14 cellular contexts compared by ENCODE assay signal in the genomic region with DNA sequence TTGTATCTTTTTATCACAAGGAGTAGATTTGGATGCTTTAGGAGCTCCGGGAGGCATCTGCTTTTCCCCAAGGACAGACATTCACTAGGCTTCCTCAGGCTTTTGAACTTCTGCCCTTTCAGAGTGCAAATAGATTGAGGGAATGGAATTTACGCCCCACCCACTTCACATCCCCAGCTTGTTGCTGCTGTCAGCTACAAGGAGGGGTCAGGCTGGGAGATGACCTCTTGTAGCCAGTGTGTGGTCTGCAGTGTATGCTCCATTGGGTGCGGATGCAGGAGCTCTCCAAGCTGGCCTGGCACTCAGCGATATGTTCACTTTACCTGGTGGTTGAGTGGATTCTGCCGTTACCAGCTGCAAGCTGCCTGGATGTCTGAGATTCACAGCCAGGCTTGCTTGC. TPM values are rescaled to one million over a fixed set of nuclear protein-coding genes. Genes with fewer than 3 reads are reported as not detected.
DNase-seq lines count a peak whose midpoint lies in the region; ATAC-seq and TF ChIP-seq lines count a peak whose summit lies in the region.
"Had no signal": no experiment of that assay in that cellular context is flagged by ENCODE, and none has a peak within 500 bp of the region (broad histone marks: within the 10 kb centered on the region; RNA-seq: fewer than 3 reads in every experiment).

No MANE protein-coding gene starts in this region.

- H3K4me3 Mint-ChIP-seq in nephron, result no peak overlapping the region
- H3K4me3 Mint-ChIP-seq in activated naive CD8-positive, alpha-beta T cell treated with anti-CD3 and anti-CD28 coated beads, Interleukin-2, amount 50 U/mL, for 24 hours, result no peak overlapping the region
- no peak overlapping the region for H3K4me3 Mint-ChIP-seq in stimulated activated effector memory CD8-positive, alpha-beta T cell treated with anti-CD3 and anti-CD28 coated beads, Interleukin-12 subunit alpha, Interleukin-12 subunit beta, amount 100 ng/mL, for 72 hours
- H3K4me3 Mint-ChIP-seq: activated CD8-positive, alpha-beta T cell treated with anti-CD3 and anti-CD28 coated beads, Interleukin-2, amount 10 ng/mL, durations not matched to agents 7 days and 5 days had no signal

- peaks cover 11% of the 10 kb centered on the region for H3K36me3 Mint-ChIP-seq in nephron (ENCODE audit: low read depth)
- H3K36me3 Mint-ChIP-seq in activated naive CD8-positive, alpha-beta T cell treated with anti-CD3 and anti-CD28 coated beads, Interleukin-2, amount 50 U/mL, for 24 hours (ENCODE audit: low read depth), result no peaks in the 10 kb centered on the region
- H3K36me3 Mint-ChIP-seq in stimulated activated effector memory CD8-positive, alpha-beta T cell treated with anti-CD3 and anti-CD28 coated beads, Interleukin-12 subunit alpha, Interleukin-12 subunit beta, amount 100 ng/mL, for 72 hours, result no peaks in the 10 kb centered on the region

- DNase-seq in DMS79 (lab: John Stamatoyannopoulos, UW), result peak; percentile 38
- peak; percentile 50 for DNase-seq in NCI-H510A treated with DMSO at 0.1 percent for 48 hours (lab: John Stamatoyannopoulos, UW)
- peak; percentile 84 for DNase-seq in fibroblast of villous mesenchyme (ENCODE audit: low read depth)
- DNase-seq in activated naive CD8-positive, alpha-beta T cell treated with anti-CD3 and anti-CD28 coated beads, Interleukin-2, amount 50 U/mL, for 24 hours, result no peak
- DNase-seq in cortex of kidney (lab: John Stamatoyannopoulos, UW), result no peak
- DNase-seq in stimulated activated effector memory CD8-positive, alpha-beta T cell treated with anti-CD3 and anti-CD28 coated beads, Interleukin-12 subunit alpha, Interleukin-12 subunit beta, amount 100 ng/mL, for 72 hours (ENCODE audit: low spot score in 2 of 2), result no peak
- DNase-seq: activated CD8-positive, alpha-beta T cell treated with anti-CD3 and anti-CD28 coated beads, Interleukin-2, amount 10 ng/mL, durations not matched to agents 7 days and 5 days; activated gamma-delta T cell; effector CD4-positive, alpha-beta T cell; EL; testis had no signal

- no peak for TF ChIP-seq CTCF in fibroblast of villous mesenchyme (IDR thresholded peaks at IDR 0.05; ENCODE audit: insufficient read depth, low read depth, low read length)
- TF ChIP-seq CTCF in nephron (IDR thresholded peaks at IDR 0.05; ENCODE audit: unreplicated experiment in 3 of 3), result no peak

- no peak for ATAC-seq in activated naive CD8-positive, alpha-beta T cell treated with anti-CD3 and anti-CD28 coated beads, Interleukin-2, amount 50 U/mL, for 24 hours
- no peak for ATAC-seq in HG03521 (IDR thresholded peaks at IDR 0.05; ENCODE audit: unreplicated experiment)
- no peak for ATAC-seq in stimulated activated effector memory CD8-positive, alpha-beta T cell treated with anti-CD3 and anti-CD28 coated beads, Interleukin-12 subunit alpha, Interleukin-12 subunit beta, amount 100 ng/mL, for 72 hours
- ATAC-seq: activated CD8-positive, alpha-beta T cell treated with anti-CD3 and anti-CD28 coated beads, Interleukin-2, amount 10 ng/mL, durations not matched to agents 7 days and 5 days; GM12878 had no signal

- H3K27ac Mint-ChIP-seq in nephron, result peak overlapping the region; percentile 77 to 82 (median 81)
- H3K27ac Mint-ChIP-seq in activated naive CD8-positive, alpha-beta T cell treated with anti-CD3 and anti-CD28 coated beads, Interleukin-2, amount 50 U/mL, for 24 hours, result no peak overlapping the region
- H3K27ac Mint-ChIP-seq in stimulated activated effector memory CD8-positive, alpha-beta T cell treated with anti-CD3 and anti-CD28 coated beads, Interleukin-12 subunit alpha, Interleukin-12 subunit beta, amount 100 ng/mL, for 72 hours, result no peak overlapping the region
- H3K27ac Mint-ChIP-seq: activated CD8-positive, alpha-beta T cell treated with anti-CD3 and anti-CD28 coated beads, Interleukin-2, amount 10 ng/mL, durations not matched to agents 7 days and 5 days had no signal

- H3K27me3 Mint-ChIP-seq in nephron (ENCODE audit: low read depth), result peaks cover 3% of the 10 kb centered on the region
- no peaks in the 10 kb centered on the region for H3K27me3 Mint-ChIP-seq in activated naive CD8-positive, alpha-beta T cell treated with anti-CD3 and anti-CD28 coated beads, Interleukin-2, amount 50 U/mL, for 24 hours

- no peak overlapping the region for H3K4me3 ChIP-seq in fibroblast of villous mesenchyme (ENCODE audit: low read depth, low read length)
- H3K4me3 ChIP-seq: GM12878, testis had no signal

- peaks cover 31% of the 10 kb centered on the region for H3K4me1 Mint-ChIP-seq in nephron
- H3K4me1 Mint-ChIP-seq in activated naive CD8-positive, alpha-beta T cell treated with anti-CD3 and anti-CD28 coated beads, Interleukin-2, amount 50 U/mL, for 24 hours, result no peaks in the 10 kb centered on the region
- H3K4me1 Mint-ChIP-seq in stimulated activated effector memory CD8-positive, alpha-beta T cell treated with anti-CD3 and anti-CD28 coated beads, Interleukin-12 subunit alpha, Interleukin-12 subunit beta, amount 100 ng/mL, for 72 hours, result peaks cover 11% of the 10 kb centered on the region

- H3K9me3 Mint-ChIP-seq in nephron, result no peaks in the 10 kb centered on the region
- H3K9me3 Mint-ChIP-seq in activated naive CD8-positive, alpha-beta T cell treated with anti-CD3 and anti-CD28 coated beads, Interleukin-2, amount 50 U/mL, for 24 hours, result no peaks in the 10 kb centered on the region
- H3K9me3 Mint-ChIP-seq in stimulated activated effector memory CD8-positive, alpha-beta T cell treated with anti-CD3 and anti-CD28 coated beads, Interleukin-12 subunit alpha, Interleukin-12 subunit beta, amount 100 ng/mL, for 72 hours, result no peaks in the 10 kb centered on the region

RNA-seq across cellular contexts. Expression of a gene that starts 6.4 kb away (rescaled TPM):
- total RNA-seq in fibroblast of villous mesenchyme, result 4.5 and 5.6 TPM in 2 replicates
- total RNA-seq: GM12878 had no signal

Comparison
In these comparisons a context has a peak if more than half of its experiments do, and no peak if none do; other contexts are left out.
1. DNase-seq: peak in DMS79 (single experiment), NCI-H510A treated with DMSO at 0.1 percent for 48 hours (single experiment) and fibroblast of villous mesenchyme (single experiment); none in activated naive CD8-positive, alpha-beta T cell treated with anti-CD3 and anti-CD28 coated beads, Interleukin-2, amount 50 U/mL, for 24 hours (single experiment), cortex of kidney (single experiment) and stimulated activated effector memory CD8-positive, alpha-beta T cell treated with anti-CD3 and anti-CD28 coated beads, Interleukin-12 subunit alpha, Interleukin-12 subunit beta, amount 100 ng/mL, for 72 hours (0 of 2).
2. H3K27ac Mint-ChIP-seq: peak in nephron (3 of 3); none in activated naive CD8-positive, alpha-beta T cell treated with anti-CD3 and anti-CD28 coated beads, Interleukin-2, amount 50 U/mL, for 24 hours (single experiment) and stimulated activated effector memory CD8-positive, alpha-beta T cell treated with anti-CD3 and anti-CD28 coated beads, Interleukin-12 subunit alpha, Interleukin-12 subunit beta, amount 100 ng/mL, for 72 hours (single experiment).